In genomic region chr2:96264086-96264485, GRCh38 we compare ENCODE assay signal across 8 cellular contexts. TPM values are rescaled to one million over a fixed set of nuclear protein-coding genes. Genes with fewer than 3 reads are reported as not detected.
DNase-seq lines count a peak whose midpoint lies in the region; ATAC-seq and TF ChIP-seq lines count a peak whose summit lies in the region.

No MANE protein-coding gene starts in this region.

- intact Hi-C loops in activated CD4-positive, alpha-beta T cell treated with anti-CD3 and anti-CD28 coated beads, Interleukin-2, amount 10 ng/mL, durations not matched to agents 24 days and 14 days (cut with micrococcal nuclease), result no loop called here

- H3K36me3 ChIP-seq in iPS-18a (ENCODE audit: control insufficient read depth, low read depth, low read length), result peaks cover 13% of the 10 kb centered on the region

- no peaks in the 10 kb centered on the region for H3K27me3 ChIP-seq in iPS-18a (ENCODE audit: control insufficient read depth, insufficient read depth, low read length)
- H3K27me3 ChIP-seq in foreskin keratinocyte, result no peaks in the 10 kb centered on the region

- H3K9me3 Mint-ChIP-seq in activated CD4-positive, alpha-beta T cell treated with anti-CD3 and anti-CD28 coated beads, Interleukin-2, amount 10 ng/mL, durations not matched to agents 24 days and 14 days, result no peaks in the 10 kb centered on the region
- H3K9me3 Mint-ChIP-seq in activated naive CD8-positive, alpha-beta T cell (ENCODE audit: low read depth), result no peaks in the 10 kb centered on the region
- H3K9me3 Mint-ChIP-seq in stimulated activated naive CD8-positive, alpha-beta T cell treated with anti-CD3 and anti-CD28 coated beads, Interleukin-15, amount 100 ng/mL, for 72 hours, result no peaks in the 10 kb centered on the region

- peaks cover 8% of the 10 kb centered on the region for H3K4me1 ChIP-seq in iPS-18a (ENCODE audit: control insufficient read depth, low read depth, low read length)
- peaks cover 9% of the 10 kb centered on the region for H3K4me1 ChIP-seq in foreskin keratinocyte

- peak overlapping the region; percentile 86 for H3K4me3 Mint-ChIP-seq in activated CD4-positive, alpha-beta T cell treated with anti-CD3 and anti-CD28 coated beads, Interleukin-2, amount 10 ng/mL, durations not matched to agents 24 days and 14 days
- peak overlapping the region; percentile 88 for H3K4me3 Mint-ChIP-seq in activated naive CD8-positive, alpha-beta T cell
- peak overlapping the region; percentile 99 to 100 for H3K4me3 Mint-ChIP-seq in stimulated activated naive CD8-positive, alpha-beta T cell treated with anti-CD3 and anti-CD28 coated beads, Interleukin-15, amount 100 ng/mL, for 72 hours

- no peak for DNase-seq in activated CD4-positive, alpha-beta T cell treated with anti-CD3 and anti-CD28 coated beads, Interleukin-2, amount 10 ng/mL, durations not matched to agents 24 days and 14 days
- no peak for DNase-seq in activated CD4-positive, alpha-beta T cell treated with anti-CD3 and anti-CD28 coated beads for 4 hours
- DNase-seq in stimulated activated naive CD8-positive, alpha-beta T cell treated with anti-CD3 and anti-CD28 coated beads, Interleukin-15, amount 100 ng/mL, for 72 hours, result no peak
- DNase-seq in NCI-H82 (lab: John Stamatoyannopoulos, UW), result no peak
- DNase-seq in NCI-H446 (lab: John Stamatoyannopoulos, UW), result no peak
- no peak for DNase-seq in foreskin keratinocyte

- no peak for TF ChIP-seq CTCF in foreskin keratinocyte (conservative IDR thresholded peaks at IDR 0.05)

- H3K27ac ChIP-seq in iPS-18a (ENCODE audit: low read length), result no peak overlapping the region
- H3K27ac ChIP-seq in foreskin keratinocyte, result no peak overlapping the region

- H3K4me3 ChIP-seq in iPS-18a (ENCODE audit: low read length), result peak overlapping the region; percentile 99

- no peaks in the 10 kb centered on the region for H3K27me3 Mint-ChIP-seq in activated CD4-positive, alpha-beta T cell treated with anti-CD3 and anti-CD28 coated beads, Interleukin-2, amount 10 ng/mL, durations not matched to agents 24 days and 14 days
- H3K27me3 Mint-ChIP-seq in activated naive CD8-positive, alpha-beta T cell, result no peaks in the 10 kb centered on the region
- no peaks in the 10 kb centered on the region for H3K27me3 Mint-ChIP-seq in stimulated activated naive CD8-positive, alpha-beta T cell treated with anti-CD3 and anti-CD28 coated beads, Interleukin-15, amount 100 ng/mL, for 72 hours

- H3K27ac Mint-ChIP-seq in activated CD4-positive, alpha-beta T cell treated with anti-CD3 and anti-CD28 coated beads, Interleukin-2, amount 10 ng/mL, durations not matched to agents 24 days and 14 days, result no peak overlapping the region
- peak overlapping the region; percentile 18 for H3K27ac Mint-ChIP-seq in activated naive CD8-positive, alpha-beta T cell
- H3K27ac Mint-ChIP-seq in stimulated activated naive CD8-positive, alpha-beta T cell treated with anti-CD3 and anti-CD28 coated beads, Interleukin-15, amount 100 ng/mL, for 72 hours, result no peak overlapping the region

- peaks cover 49% of the 10 kb centered on the region for H3K4me1 Mint-ChIP-seq in activated CD4-positive, alpha-beta T cell treated with anti-CD3 and anti-CD28 coated beads, Interleukin-2, amount 10 ng/mL, durations not matched to agents 24 days and 14 days
- H3K4me1 Mint-ChIP-seq in activated naive CD8-positive, alpha-beta T cell (ENCODE audit: low read depth), result peaks cover 69% of the 10 kb centered on the region
- peaks cover 82% of the 10 kb centered on the region for H3K4me1 Mint-ChIP-seq in stimulated activated naive CD8-positive, alpha-beta T cell treated with anti-CD3 and anti-CD28 coated beads, Interleukin-15, amount 100 ng/mL, for 72 hours

- no peaks in the 10 kb centered on the region for H3K9me3 ChIP-seq in iPS-18a (ENCODE audit: control insufficient read depth, low read depth, low read length)

- no peak for ATAC-seq in stimulated activated naive CD8-positive, alpha-beta T cell treated with anti-CD3 and anti-CD28 coated beads, Interleukin-15, amount 100 ng/mL, for 72 hours
- no peak for ATAC-seq in foreskin keratinocyte

- H3K9ac ChIP-seq in iPS-18a (ENCODE audit: low read length), result no peak overlapping the region

- peaks cover 48% of the 10 kb centered on the region for H3K36me3 Mint-ChIP-seq in activated CD4-positive, alpha-beta T cell treated with anti-CD3 and anti-CD28 coated beads, Interleukin-2, amount 10 ng/mL, durations not matched to agents 24 days and 14 days (ENCODE audit: low read depth)
- peaks cover 11% of the 10 kb centered on the region for H3K36me3 Mint-ChIP-seq in activated naive CD8-positive, alpha-beta T cell

RNA-seq across cellular contexts. Expression of gene TMEM127, which starts 1.7 kb away (rescaled TPM):
- total RNA-seq in activated CD4-positive, alpha-beta T cell treated with anti-CD3 and anti-CD28 coated beads, Interleukin-2, amount 10 ng/mL, durations not matched to agents 24 days and 14 days, result 31.6 and 33.1 TPM in 2 replicates
- total RNA-seq in foreskin keratinocyte, result 24.7 and 26.1 TPM in 2 replicates
- polyA plus RNA-seq in foreskin keratinocyte, result 17.3 and 19.7 TPM in 2 replicates

RNA-seq across cellular contexts. Expression of gene CIAO1, which starts 1.9 kb away (rescaled TPM):
- total RNA-seq in activated CD4-positive, alpha-beta T cell treated with anti-CD3 and anti-CD28 coated beads, Interleukin-2, amount 10 ng/mL, durations not matched to agents 24 days and 14 days, result 105 and 110 TPM in 2 replicates
- 59.5 and 63.9 TPM in 2 replicates for total RNA-seq in foreskin keratinocyte
- 41.7 and 43.3 TPM in 2 replicates for polyA plus RNA-seq in foreskin keratinocyte

RNA-seq across cellular contexts. Expression of gene SNRNP200, which starts 41.3 kb away (rescaled TPM):
- 197 and 203 TPM in 2 replicates for total RNA-seq in activated CD4-positive, alpha-beta T cell treated with anti-CD3 and anti-CD28 coated beads, Interleukin-2, amount 10 ng/mL, durations not matched to agents 24 days and 14 days
- total RNA-seq in foreskin keratinocyte, result 86.0 and 94.9 TPM in 2 replicates
- polyA plus RNA-seq in foreskin keratinocyte, result 73.5 and 80.9 TPM in 2 replicates

RNA-seq across cellular contexts. Expression of gene STARD7, which starts 55.5 kb away (rescaled TPM):
- 212 and 217 TPM in 2 replicates for total RNA-seq in activated CD4-positive, alpha-beta T cell treated with anti-CD3 and anti-CD28 coated beads, Interleukin-2, amount 10 ng/mL, durations not matched to agents 24 days and 14 days
- total RNA-seq in foreskin keratinocyte, result 110 and 120 TPM in 2 replicates
- 48.3 and 62.2 TPM in 2 replicates for polyA plus RNA-seq in foreskin keratinocyte
